ENCODE assay signal across 24 cellular contexts in the genomic region with DNA sequence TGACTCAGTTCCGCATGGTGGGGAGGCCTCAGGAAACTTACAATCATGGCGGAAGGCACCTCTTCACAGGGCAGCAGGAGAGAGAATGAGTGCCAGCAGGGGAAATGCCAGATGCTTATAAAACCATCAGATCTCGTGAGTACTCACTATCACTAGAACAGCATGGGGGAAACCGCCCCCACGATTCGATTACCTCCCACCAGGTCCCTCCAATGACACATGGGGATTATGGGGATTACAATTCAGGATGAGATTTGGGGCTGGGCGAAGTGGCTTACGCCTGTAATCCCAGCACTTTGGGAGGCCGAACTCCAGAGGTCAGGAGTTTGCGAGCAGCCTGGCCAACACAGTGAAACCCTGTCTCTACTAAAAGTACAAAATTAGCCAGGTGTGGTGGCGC. TPM values are rescaled to one million over a fixed set of nuclear protein-coding genes. Genes with fewer than 3 reads are reported as not detected.
"Had no signal": no experiment of that assay in that cellular context is flagged by ENCODE, and none has a peak within 500 bp of the region (broad histone marks: within the 10 kb centered on the region; RNA-seq: fewer than 3 reads in every experiment).

No MANE protein-coding gene starts in this region.

RNA-seq across cellular contexts. Expression of a gene that starts 11.0 kb away (rescaled TPM):
- total RNA-seq: activated CD4-positive, alpha-beta memory T cell treated with anti-CD3 and anti-CD28 coated beads for 36 hours; activated CD4-positive, alpha-beta T cell treated with anti-CD3 and anti-CD28 coated beads for 36 hours; activated CD4-positive, alpha-beta T cell treated with anti-CD3 and anti-CD28 coated beads, Interleukin-2, amount 10 ng/mL, durations not matched to agents 24 days and 14 days; activated CD8-positive, alpha-beta memory T cell treated with anti-CD3 and anti-CD28 coated beads for 36 hours; activated CD8-positive, alpha-beta memory T cell treated with anti-CD3 and anti-CD28 coated beads, Interleukin-2, amount 10 ng/mL, durations not matched to agents 7 days and 5 days; activated CD8-positive, alpha-beta T cell treated with anti-CD3 and anti-CD28 coated beads, Interleukin-2, amount 10 ng/mL, durations not matched to agents 7 days and 5 days; activated naive CD4-positive, alpha-beta T cell treated with anti-CD3 and anti-CD28 coated beads for 36 hours; activated naive CD4-positive, alpha-beta T cell treated with anti-CD3 and anti-CD28 coated beads, Interleukin-2, amount 50 U/mL, for 72 hours; activated naive CD8-positive, alpha-beta T cell treated with anti-CD3 and anti-CD28 coated beads, Interleukin-2, amount 10 ng/mL, durations not matched to agents 7 days and 5 days; activated T-cell treated with anti-CD3 and anti-CD28 coated beads, Interleukin-2, amount 50 U/mL, for 4 hours; activated T-helper 17 cell treated with anti-CD3 and anti-CD28 coated beads, Interleukin-2, amount 50 U/mL, for 72 hours; ascending aorta; breast epithelium; cardiac muscle cell; cerebellum; dermis blood vessel endothelial cell; endothelial cell of umbilical vein; esophagus squamous epithelium; fibroblast of villous mesenchyme; gastroesophageal sphincter; glomerular endothelial cell; heart right ventricle; T-cell; T-helper 2 cell treated with Interferon-gamma antibody and Interleukin-4, amounts not matched to agents 100 ng/mL and 5 ng/mL, for 36 hours had no signal
